In genomic region chr4:166088576-166088975, GRCh38 we compare ENCODE assay signal across 22 cellular contexts.
"Had no signal": no experiment of that assay in that cellular context is flagged by ENCODE, and none has a peak within 500 bp of the region (broad histone marks: within the 10 kb centered on the region; RNA-seq: fewer than 3 reads in every experiment).

No MANE protein-coding gene starts in this region.

- H3K27ac ChIP-seq: epithelial cell of prostate, esophagus squamous epithelium, gastrocnemius medialis, heart right ventricle, left lung, lower lobe of right lung had no signal

- H3K4me1 ChIP-seq: esophagus squamous epithelium, gastrocnemius medialis, heart right ventricle, left lung, lower lobe of right lung had no signal

- H3K4me3 ChIP-seq: esophagus squamous epithelium, gastrocnemius medialis, heart right ventricle, left lung, lower lobe of right lung, mucosa of descending colon had no signal

- H3K36me3 ChIP-seq: esophagus squamous epithelium, gastrocnemius medialis, heart right ventricle, left lung, lower lobe of right lung had no signal

- H3K9me3 ChIP-seq: esophagus squamous epithelium, gastrocnemius medialis, heart right ventricle, left lung, lower lobe of right lung, mucosa of descending colon had no signal

- DNase-seq: cortex of kidney; effector CD8-positive, alpha-beta T cell; effector memory CD8-positive, alpha-beta T cell; endodermal cell; erythroblast; esophagus squamous epithelium; foreskin fibroblast; foreskin melanocyte; gastrocnemius medialis; glutamatergic neuron; head of caudate nucleus; heart right ventricle; hippocampal formation; left cardiac atrium; left ventricle myocardium superior; lower lobe of right lung; mesenchymal stem cell; mucosa of descending colon; naive B cell; naive thymus-derived CD8-positive, alpha-beta T cell had no signal

- H3K27me3 ChIP-seq: esophagus squamous epithelium, gastrocnemius medialis, heart right ventricle, left lung had no signal
